8 cellular contexts compared by ENCODE assay signal in genomic region chr1:66371233-66372005, GRCh38.
DNase-seq lines count a peak whose midpoint lies in the region; TF ChIP-seq lines count a peak whose summit lies in the region.

No MANE protein-coding gene starts in this region.

- peak; percentile 19 for DNase-seq in stimulated activated CD4-positive, alpha-beta T cell treated with anti-CD3 and anti-CD28 coated beads, Interleukin-1b, Interleukin-23, amount 100 ng/mL, for 48 hours
- DNase-seq in stimulated activated CD4-positive, alpha-beta T cell treated with anti-CD3 and anti-CD28 coated beads, Interleukin-4, amount 100 ng/mL, for 1 hour, result no peak
- DNase-seq in fibroblast of villous mesenchyme (ENCODE audit: low read depth), result peak; percentile 79
- no peak for DNase-seq in NCI-H510A treated with DMSO at 0.1 percent for 48 hours (lab: John Stamatoyannopoulos, UW)
- no peak for DNase-seq in CD1c-positive myeloid dendritic cell (ENCODE audit: extremely low spot score)
- DNase-seq in NCI-H1694 treated with DMSO at 0.1 percent for 48 hours (lab: John Stamatoyannopoulos, UW), result no peak

- peaks cover 0 to 28% (median 23%) of the 10 kb centered on the region in 5 donors for H3K36me3 ChIP-seq in subcutaneous abdominal adipose tissue (ENCODE audit: control insufficient read depth in 5 of 5, insufficient read depth in 5 of 5, low read length in 5 of 5)

- no peaks in the 10 kb centered on the region for H3K9me3 ChIP-seq in subcutaneous abdominal adipose tissue (ENCODE audit: control insufficient read depth in 5 of 5, low read length in 5 of 5)

- no peak overlapping the region for H3K9ac ChIP-seq in subcutaneous abdominal adipose tissue (ENCODE audit: low read length in 5 of 5)

- TF ChIP-seq CTCF in fibroblast of villous mesenchyme (IDR thresholded peaks at IDR 0.05; ENCODE audit: insufficient read depth, low read depth, low read length), result no peak

- peak overlapping the region; percentile 56 for H3K27ac ChIP-seq in subcutaneous abdominal adipose tissue (ENCODE audit: low read depth, low read length)

- peaks cover 0 to 41% (median 21%) of the 10 kb centered on the region in 5 donors for H3K4me1 ChIP-seq in subcutaneous abdominal adipose tissue (ENCODE audit: control insufficient read depth in 5 of 5, insufficient read depth in 5 of 5, low read length in 5 of 5)

- H3K27me3 ChIP-seq in subcutaneous abdominal adipose tissue (ENCODE audit: control insufficient read depth in 5 of 5, insufficient read depth in 4 of 5, low read length in 5 of 5), result no peaks in the 10 kb centered on the region

- H3K4me3 ChIP-seq in fibroblast of villous mesenchyme (ENCODE audit: low read depth, low read length) (no peak overlapping the region), subcutaneous abdominal adipose tissue (ENCODE audit: low read depth in 1 of 5, low read length in 5 of 5) (no peak overlapping the region)

TF ChIP-seq in PFSK-1, 5 proteins besides CTCF, POLR2A, EP300 and RAD21:
- TF ChIP-seq SIN3A (IDR thresholded peaks at IDR 0.05; ENCODE audit: borderline replicate concordance, insufficient read depth, low read length) (0 out of 2 replicates have a peak, but pooled peaks have one; percentile 32), REST (IDR thresholded peaks at IDR 0.05; ENCODE audit: insufficient read depth in 1 of 2, low read depth in 2 of 2, low read length in 2 of 2) (no peak)
TF ChIP-seq in PFSK-1: peak in this region for 1.

Comparison
In these comparisons a context has a peak if more than half of its experiments do, and no peak if none do; other contexts are left out.
1. DNase-seq: peak in stimulated activated CD4-positive, alpha-beta T cell treated with anti-CD3 and anti-CD28 coated beads, Interleukin-1b, Interleukin-23, amount 100 ng/mL, for 48 hours (single experiment) and fibroblast of villous mesenchyme (single experiment); none in stimulated activated CD4-positive, alpha-beta T cell treated with anti-CD3 and anti-CD28 coated beads, Interleukin-4, amount 100 ng/mL, for 1 hour (single experiment), NCI-H510A treated with DMSO at 0.1 percent for 48 hours (single experiment), CD1c-positive myeloid dendritic cell (single experiment) and NCI-H1694 treated with DMSO at 0.1 percent for 48 hours (single experiment).